In the genomic region with DNA sequence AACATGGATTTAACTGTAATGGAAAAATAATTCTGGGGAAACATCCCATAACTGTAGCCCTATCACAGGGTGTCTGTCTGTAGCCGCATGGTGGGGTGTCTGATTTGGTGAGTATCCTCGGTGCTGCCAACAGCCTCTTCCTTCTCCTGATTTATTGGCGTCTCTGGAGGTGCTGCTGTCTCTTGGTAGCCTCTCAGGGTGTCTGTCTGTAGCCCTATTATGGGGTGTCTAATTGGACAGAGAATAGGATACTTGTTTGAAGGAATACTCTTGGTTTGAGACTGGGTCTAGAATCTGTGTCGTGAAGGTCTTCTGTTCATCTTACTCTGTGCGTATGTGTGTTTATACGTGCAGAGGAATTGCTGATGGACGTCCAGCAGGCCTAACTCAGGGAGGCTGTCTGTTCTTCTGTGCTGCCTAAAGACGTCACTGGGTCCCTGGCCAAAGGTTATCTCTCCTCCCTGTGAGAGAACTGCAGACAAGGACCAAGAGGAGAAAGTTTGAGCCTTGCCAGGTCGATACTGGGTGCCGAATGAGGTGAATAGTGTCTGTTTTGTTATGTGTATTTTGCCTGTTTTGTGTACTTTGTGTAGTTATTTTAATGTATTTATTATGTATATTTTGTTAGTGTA, we compare ENCODE assay signal across 25 cellular contexts.
"Had no signal": no experiment of that assay in that cellular context is flagged by ENCODE, and none has a peak within 500 bp of the region (broad histone marks: within the 10 kb centered on the region; RNA-seq: fewer than 3 reads in every experiment).

No MANE protein-coding gene starts in this region.

- H3K36me3 Mint-ChIP-seq: natural killer cell; stimulated activated naive B cell treated with anti-CD40 and anti-IgM and Interleukin-4, amounts not matched to agents 10 μg/mL and 1 μg/mL and 100 μg/mL, for 72 hours had no signal

- DNase-seq: effector CD4-positive, alpha-beta T cell; endodermal cell; erythroblast; foreskin melanocyte; head of caudate nucleus; kidney glomerular epithelial cell; mucosa of descending colon; natural killer cell; occipital lobe; psoas muscle; retina; right lobe of liver; spleen; stimulated activated CD4-positive, alpha-beta T cell treated with anti-CD3 and anti-CD28 coated beads, Interleukin-15, amount 100 ng/mL, for 24 hours; stimulated activated CD4-positive, alpha-beta T cell treated with anti-CD3 and anti-CD28 coated beads, Interleukin-2, amount 100 ng/mL, for 24 hours; stimulated activated CD4-positive, alpha-beta T cell treated with anti-CD3 and anti-CD28 coated beads, Interleukin-4, amount 100 ng/mL, for 4 hours; stimulated activated naive B cell treated with anti-CD40 and anti-IgM and Interleukin-4, amounts not matched to agents 10 μg/mL and 1 μg/mL and 100 μg/mL, for 72 hours; stomach; substantia nigra; trophoblast cell had no signal

- H3K4me1 Mint-ChIP-seq: endodermal cell; natural killer cell; stimulated activated naive B cell treated with anti-CD40 and anti-IgM and Interleukin-4, amounts not matched to agents 10 μg/mL and 1 μg/mL and 100 μg/mL, for 72 hours had no signal

- H3K27ac ChIP-seq: coronary artery, hepatocyte, parathyroid adenoma, psoas muscle, right lobe of liver, spleen, stomach, thoracic aorta had no signal

- H3K4me1 ChIP-seq: parathyroid adenoma, psoas muscle, right lobe of liver, spleen, stomach had no signal

- H2AFZ ChIP-seq: hepatocyte, parathyroid adenoma had no signal

- ATAC-seq: left lobe of liver; mucosa of descending colon; natural killer cell; psoas muscle; right lobe of liver; stimulated activated naive B cell treated with anti-CD40 and anti-IgM and Interleukin-4, amounts not matched to agents 10 μg/mL and 1 μg/mL and 100 μg/mL, for 72 hours had no signal

- H3K4me3 ChIP-seq: coronary artery, hepatocyte, mucosa of descending colon, psoas muscle, right lobe of liver, spleen, stomach, thoracic aorta had no signal

- H3K4me2 ChIP-seq: hepatocyte had no signal

- H3K27ac Mint-ChIP-seq: endodermal cell; natural killer cell; stimulated activated naive B cell treated with anti-CD40 and anti-IgM and Interleukin-4, amounts not matched to agents 10 μg/mL and 1 μg/mL and 100 μg/mL, for 72 hours had no signal

- H3K9ac ChIP-seq: parathyroid adenoma had no signal

- H3K36me3 ChIP-seq: right lobe of liver, spleen, stomach, thoracic aorta had no signal

- H3K79me2 ChIP-seq: hepatocyte, parathyroid adenoma had no signal

- H3K9me3 ChIP-seq: mucosa of descending colon, psoas muscle, right lobe of liver, spleen, stomach, thoracic aorta had no signal

- H3K27me3 ChIP-seq: hepatocyte, right lobe of liver, stomach had no signal

- H3K4me3 Mint-ChIP-seq: endodermal cell; natural killer cell; stimulated activated naive B cell treated with anti-CD40 and anti-IgM and Interleukin-4, amounts not matched to agents 10 μg/mL and 1 μg/mL and 100 μg/mL, for 72 hours had no signal

- H3K9me3 Mint-ChIP-seq: natural killer cell; stimulated activated naive B cell treated with anti-CD40 and anti-IgM and Interleukin-4, amounts not matched to agents 10 μg/mL and 1 μg/mL and 100 μg/mL, for 72 hours had no signal
